1 cellular context compared by ENCODE assay signal in the genomic region with DNA sequence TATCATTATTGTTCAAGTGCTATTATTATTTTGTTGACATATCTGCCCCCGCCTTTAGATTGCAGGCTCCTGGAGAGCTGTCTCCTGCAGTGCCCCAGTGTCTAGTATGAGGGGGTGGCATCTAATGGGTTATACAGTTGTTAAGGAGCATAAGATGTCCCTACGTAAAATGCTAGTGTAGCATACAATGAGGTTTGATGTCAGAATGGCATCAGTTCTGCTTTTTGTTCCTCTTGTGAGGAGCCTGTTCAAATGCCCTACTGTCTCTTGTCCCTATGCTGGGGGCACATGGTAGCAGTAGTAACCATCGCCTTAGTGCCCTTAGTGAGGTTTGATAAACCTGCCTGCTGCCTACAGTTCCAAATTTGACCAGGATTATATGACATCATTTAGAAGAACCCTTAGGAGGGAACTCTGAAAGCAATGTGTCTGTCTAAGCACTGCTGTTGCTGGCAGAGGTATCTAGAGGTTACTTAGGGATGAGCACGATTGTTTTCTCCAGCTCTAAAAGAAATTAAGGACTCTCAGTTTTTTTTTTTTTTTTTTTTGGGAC.
TF ChIP-seq lines count a peak whose summit lies in the region.

No MANE protein-coding gene starts in this region.

TF ChIP-seq in K562, 482 proteins besides CTCF, POLR2A, EP300 and RAD21:
- TF ChIP-seq, protein P1, sequence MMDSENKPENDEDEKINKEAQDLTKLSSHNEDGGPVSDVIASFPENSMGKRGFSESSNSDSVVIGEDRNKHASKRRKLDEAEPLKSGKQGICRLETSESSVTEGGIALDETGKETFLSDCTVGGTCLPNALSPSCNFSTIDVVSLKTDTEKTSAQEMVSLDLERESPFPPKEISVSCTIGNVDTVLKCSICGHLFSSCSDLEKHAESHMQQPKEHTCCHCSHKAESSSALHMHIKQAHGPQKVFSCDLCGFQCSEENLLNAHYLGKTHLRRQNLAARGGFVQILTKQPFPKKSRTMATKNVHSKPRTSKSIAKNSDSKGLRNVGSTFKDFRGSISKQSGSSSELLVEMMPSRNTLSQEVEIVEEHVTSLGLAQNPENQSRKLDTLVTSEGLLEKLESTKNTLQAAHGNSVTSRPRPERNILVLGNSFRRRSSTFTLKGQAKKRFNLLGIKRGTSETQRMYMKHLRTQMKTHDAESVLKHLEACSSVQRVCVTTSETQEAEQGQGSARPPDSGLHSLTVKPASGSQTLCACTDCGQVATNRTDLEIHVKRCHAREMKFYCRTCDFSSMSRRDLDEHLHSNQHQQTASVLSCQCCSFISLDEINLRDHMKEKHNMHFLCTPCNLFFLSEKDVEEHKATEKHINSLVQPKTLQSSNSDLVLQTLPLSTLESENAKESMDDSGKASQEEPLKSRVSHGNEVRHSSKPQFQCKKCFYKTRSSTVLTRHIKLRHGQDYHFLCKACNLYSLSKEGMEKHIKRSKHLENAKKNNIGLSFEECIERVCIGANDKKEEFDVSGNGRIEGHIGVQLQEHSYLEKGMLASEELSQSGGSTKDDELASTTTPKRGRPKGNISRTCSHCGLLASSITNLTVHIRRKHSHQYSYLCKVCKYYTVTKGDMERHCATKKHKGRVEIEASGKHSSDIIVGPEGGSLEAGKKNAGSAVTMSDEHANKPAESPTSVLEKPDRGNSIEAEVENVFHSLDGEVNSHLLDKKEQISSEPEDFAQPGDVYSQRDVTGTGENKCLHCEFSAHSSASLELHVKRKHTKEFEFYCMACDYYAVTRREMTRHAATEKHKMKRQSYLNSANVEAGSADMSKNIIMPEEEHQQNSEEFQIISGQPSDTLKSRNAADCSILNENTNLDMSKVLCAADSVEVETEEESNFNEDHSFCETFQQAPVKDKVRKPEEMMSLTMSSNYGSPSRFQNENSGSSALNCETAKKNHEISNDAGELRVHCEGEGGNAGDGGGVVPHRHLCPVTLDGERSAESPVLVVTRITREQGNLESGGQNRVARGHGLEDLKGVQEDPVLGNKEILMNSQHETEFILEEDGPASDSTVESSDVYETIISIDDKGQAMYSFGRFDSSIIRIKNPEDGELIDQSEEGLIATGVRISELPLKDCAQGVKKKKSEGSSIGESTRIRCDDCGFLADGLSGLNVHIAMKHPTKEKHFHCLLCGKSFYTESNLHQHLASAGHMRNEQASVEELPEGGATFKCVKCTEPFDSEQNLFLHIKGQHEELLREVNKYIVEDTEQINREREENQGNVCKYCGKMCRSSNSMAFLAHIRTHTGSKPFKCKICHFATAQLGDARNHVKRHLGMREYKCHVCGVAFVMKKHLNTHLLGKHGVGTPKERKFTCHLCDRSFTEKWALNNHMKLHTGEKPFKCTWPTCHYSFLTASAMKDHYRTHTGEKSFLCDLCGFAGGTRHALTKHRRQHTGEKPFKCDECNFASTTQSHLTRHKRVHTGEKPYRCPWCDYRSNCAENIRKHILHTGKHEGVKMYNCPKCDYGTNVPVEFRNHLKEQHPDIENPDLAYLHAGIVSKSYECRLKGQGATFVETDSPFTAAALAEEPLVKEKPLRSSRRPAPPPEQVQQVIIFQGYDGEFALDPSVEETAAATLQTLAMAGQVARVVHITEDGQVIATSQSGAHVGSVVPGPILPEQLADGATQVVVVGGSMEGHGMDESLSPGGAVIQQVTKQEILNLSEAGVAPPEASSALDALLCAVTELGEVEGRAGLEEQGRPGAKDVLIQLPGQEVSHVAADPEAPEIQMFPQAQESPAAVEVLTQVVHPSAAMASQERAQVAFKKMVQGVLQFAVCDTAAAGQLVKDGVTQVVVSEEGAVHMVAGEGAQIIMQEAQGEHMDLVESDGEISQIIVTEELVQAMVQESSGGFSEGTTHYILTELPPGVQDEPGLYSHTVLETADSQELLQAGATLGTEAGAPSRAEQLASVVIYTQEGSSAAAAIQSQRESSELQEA (IDR thresholded peaks at IDR 0.05; ENCODE audit: low read depth) = no peak
- TF ChIP-seq EZH2 (IDR thresholded peaks at IDR 0.05; ENCODE audit: borderline replicate concordance, low read depth, low read length) (no peak), ZNF12 (CRISPR knock-in tag; IDR thresholded peaks at IDR 0.05) (no peak), ZNF197 (CRISPR knock-in tag; IDR thresholded peaks at IDR 0.05; ENCODE audit: low read depth) (no peak), CREB1 (IDR thresholded peaks at IDR 0.05) (no peak), CREB1 (CRISPR knock-in tag; IDR thresholded peaks at IDR 0.05) (no peak), SAFB (IDR thresholded peaks at IDR 0.05; ENCODE audit: borderline replicate concordance, low read depth, low read length) (no peak), PHB2 (IDR thresholded peaks at IDR 0.05; ENCODE audit: low read depth) (no peak), ZNF133 (CRISPR knock-in tag; IDR thresholded peaks at IDR 0.05) (no peak), ZNF764 (CRISPR knock-in tag; IDR thresholded peaks at IDR 0.05; ENCODE audit: low read depth) (no peak), KLF6 (CRISPR knock-in tag; IDR thresholded peaks at IDR 0.05; ENCODE audit: borderline replicate concordance) (no peak), KLF1 (tag; IDR thresholded peaks at IDR 0.05) (no peak), ZNF583 (CRISPR knock-in tag; IDR thresholded peaks at IDR 0.05) (no peak)
- TF ChIP-seq, protein P2, sequence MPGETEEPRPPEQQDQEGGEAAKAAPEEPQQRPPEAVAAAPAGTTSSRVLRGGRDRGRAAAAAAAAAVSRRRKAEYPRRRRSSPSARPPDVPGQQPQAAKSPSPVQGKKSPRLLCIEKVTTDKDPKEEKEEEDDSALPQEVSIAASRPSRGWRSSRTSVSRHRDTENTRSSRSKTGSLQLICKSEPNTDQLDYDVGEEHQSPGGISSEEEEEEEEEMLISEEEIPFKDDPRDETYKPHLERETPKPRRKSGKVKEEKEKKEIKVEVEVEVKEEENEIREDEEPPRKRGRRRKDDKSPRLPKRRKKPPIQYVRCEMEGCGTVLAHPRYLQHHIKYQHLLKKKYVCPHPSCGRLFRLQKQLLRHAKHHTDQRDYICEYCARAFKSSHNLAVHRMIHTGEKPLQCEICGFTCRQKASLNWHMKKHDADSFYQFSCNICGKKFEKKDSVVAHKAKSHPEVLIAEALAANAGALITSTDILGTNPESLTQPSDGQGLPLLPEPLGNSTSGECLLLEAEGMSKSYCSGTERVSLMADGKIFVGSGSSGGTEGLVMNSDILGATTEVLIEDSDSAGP (CRISPR knock-in tag; IDR thresholded peaks at IDR 0.05) = no peak
- TF ChIP-seq, protein P3, sequence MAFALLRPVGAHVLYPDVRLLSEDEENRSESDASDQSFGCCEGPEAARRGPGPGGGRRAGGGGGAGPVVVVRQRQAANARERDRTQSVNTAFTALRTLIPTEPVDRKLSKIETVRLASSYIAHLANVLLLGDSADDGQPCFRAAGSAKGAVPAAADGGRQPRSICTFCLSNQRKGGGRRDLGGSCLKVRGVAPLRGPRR (CRISPR knock-in tag; IDR thresholded peaks at IDR 0.05) = no peak
- TF ChIP-seq, protein P4, sequence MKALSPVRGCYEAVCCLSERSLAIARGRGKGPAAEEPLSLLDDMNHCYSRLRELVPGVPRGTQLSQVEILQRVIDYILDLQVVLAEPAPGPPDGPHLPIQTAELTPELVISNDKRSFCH (CRISPR knock-in tag; IDR thresholded peaks at IDR 0.05) = no peak
- TF ChIP-seq, protein P4 (tag; IDR thresholded peaks at IDR 0.05) = no peak
- TF ChIP-seq, protein P5, sequence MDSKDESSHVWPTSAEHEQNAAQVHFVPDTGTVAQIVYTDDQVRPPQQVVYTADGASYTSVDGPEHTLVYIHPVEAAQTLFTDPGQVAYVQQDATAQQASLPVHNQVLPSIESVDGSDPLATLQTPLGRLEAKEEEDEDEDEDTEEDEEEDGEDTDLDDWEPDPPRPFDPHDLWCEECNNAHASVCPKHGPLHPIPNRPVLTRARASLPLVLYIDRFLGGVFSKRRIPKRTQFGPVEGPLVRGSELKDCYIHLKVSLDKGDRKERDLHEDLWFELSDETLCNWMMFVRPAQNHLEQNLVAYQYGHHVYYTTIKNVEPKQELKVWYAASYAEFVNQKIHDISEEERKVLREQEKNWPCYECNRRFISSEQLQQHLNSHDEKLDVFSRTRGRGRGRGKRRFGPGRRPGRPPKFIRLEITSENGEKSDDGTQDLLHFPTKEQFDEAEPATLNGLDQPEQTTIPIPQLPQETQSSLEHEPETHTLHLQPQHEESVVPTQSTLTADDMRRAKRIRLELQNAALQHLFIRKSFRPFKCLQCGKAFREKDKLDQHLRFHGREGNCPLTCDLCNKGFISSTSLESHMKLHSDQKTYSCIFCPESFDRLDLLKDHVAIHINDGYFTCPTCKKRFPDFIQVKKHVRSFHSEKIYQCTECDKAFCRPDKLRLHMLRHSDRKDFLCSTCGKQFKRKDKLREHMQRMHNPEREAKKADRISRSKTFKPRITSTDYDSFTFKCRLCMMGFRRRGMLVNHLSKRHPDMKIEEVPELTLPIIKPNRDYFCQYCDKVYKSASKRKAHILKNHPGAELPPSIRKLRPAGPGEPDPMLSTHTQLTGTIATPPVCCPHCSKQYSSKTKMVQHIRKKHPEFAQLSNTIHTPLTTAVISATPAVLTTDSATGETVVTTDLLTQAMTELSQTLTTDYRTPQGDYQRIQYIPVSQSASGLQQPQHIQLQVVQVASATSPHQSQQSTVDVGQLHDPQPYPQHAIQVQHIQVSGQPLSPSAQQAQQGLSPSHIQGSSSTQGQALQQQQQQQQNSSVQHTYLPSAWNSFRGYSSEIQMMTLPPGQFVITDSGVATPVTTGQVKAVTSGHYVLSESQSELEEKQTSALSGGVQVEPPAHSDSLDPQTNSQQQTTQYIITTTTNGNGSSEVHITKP (IDR thresholded peaks at IDR 0.05; ENCODE audit: partially characterized antibody) = no peak
